ENCODE assay signal across 28 cellular contexts in genomic region chr16:8667492-8667891, GRCh38.
"Had no signal": no experiment of that assay in that cellular context is flagged by ENCODE, and none has a peak within 500 bp of the region (broad histone marks: within the 10 kb centered on the region; RNA-seq: fewer than 3 reads in every experiment).

No MANE protein-coding gene starts in this region.

- H3K9me3 ChIP-seq: esophagus muscularis mucosa, gastroesophageal sphincter, heart left ventricle, mucosa of descending colon, stomach, thyroid gland, vagina had no signal

- H3K36me3 ChIP-seq: neural progenitor cell, thyroid gland had no signal

- ATAC-seq: foreskin keratinocyte; gastroesophageal sphincter; heart left ventricle; left lobe of liver; mucosa of descending colon; natural killer cell treated with Interleukin-12 subunit alpha and Interleukin-12 subunit beta and Interleukin-15 and Interleukin-18, amount 100 ng/mL, for 72 hours; sciatic nerve; stimulated activated effector memory CD8-positive, alpha-beta T cell treated with anti-CD3 and anti-CD28 coated beads, Interleukin-12 subunit alpha, Interleukin-12 subunit beta, amount 100 ng/mL, for 72 hours had no signal

- H3K9me3 Mint-ChIP-seq: mesothelial cell of epicardium; natural killer cell treated with Interleukin-12 subunit alpha and Interleukin-12 subunit beta and Interleukin-15 and Interleukin-18, amount 100 ng/mL, for 72 hours; neural progenitor cell; stimulated activated effector memory CD8-positive, alpha-beta T cell treated with anti-CD3 and anti-CD28 coated beads, Interleukin-12 subunit alpha, Interleukin-12 subunit beta, amount 100 ng/mL, for 72 hours had no signal

- H3K36me3 Mint-ChIP-seq: mesothelial cell of epicardium; natural killer cell treated with Interleukin-12 subunit alpha and Interleukin-12 subunit beta and Interleukin-15 and Interleukin-18, amount 100 ng/mL, for 72 hours; neural progenitor cell had no signal

- H3K4me1 Mint-ChIP-seq: mesothelial cell of epicardium; naive B cell; stimulated activated effector memory CD8-positive, alpha-beta T cell treated with anti-CD3 and anti-CD28 coated beads, Interleukin-12 subunit alpha, Interleukin-12 subunit beta, amount 100 ng/mL, for 72 hours had no signal

- H3K79me2 ChIP-seq: hepatocyte, parathyroid adenoma had no signal

- H3K4me3 ChIP-seq: esophagus muscularis mucosa, gastroesophageal sphincter, heart left ventricle, hepatocyte, mucosa of descending colon, neural progenitor cell, smooth muscle cell, stomach, thyroid gland, vagina had no signal

- H3K4me2 ChIP-seq: hepatocyte, neural progenitor cell, smooth muscle cell had no signal

- H3K9ac ChIP-seq: neural progenitor cell, parathyroid adenoma had no signal

- H3K4me1 ChIP-seq: esophagus muscularis mucosa, foreskin keratinocyte, gastroesophageal sphincter, heart left ventricle, parathyroid adenoma, stomach, vagina had no signal

- H3K27me3 ChIP-seq: esophagus muscularis mucosa, foreskin keratinocyte, gastroesophageal sphincter, heart left ventricle, hepatocyte, stomach, thyroid gland, vagina had no signal

- H3K4me3 Mint-ChIP-seq: mesothelial cell of epicardium; naive B cell; natural killer cell treated with Interleukin-12 subunit alpha and Interleukin-12 subunit beta and Interleukin-15 and Interleukin-18, amount 100 ng/mL, for 72 hours; neural progenitor cell; stimulated activated effector memory CD8-positive, alpha-beta T cell treated with anti-CD3 and anti-CD28 coated beads, Interleukin-12 subunit alpha, Interleukin-12 subunit beta, amount 100 ng/mL, for 72 hours had no signal

- H2AFZ ChIP-seq: hepatocyte, neural progenitor cell, parathyroid adenoma had no signal

- H3K27ac ChIP-seq: esophagus muscularis mucosa, foreskin keratinocyte, gastroesophageal sphincter, heart left ventricle, hepatocyte, neural progenitor cell, parathyroid adenoma, stomach, thyroid gland, vagina had no signal

- H3K27ac Mint-ChIP-seq: mesothelial cell of epicardium; naive B cell; natural killer cell treated with Interleukin-12 subunit alpha and Interleukin-12 subunit beta and Interleukin-15 and Interleukin-18, amount 100 ng/mL, for 72 hours; neural progenitor cell; progenitor cell of endocrine pancreas; stimulated activated effector memory CD8-positive, alpha-beta T cell treated with anti-CD3 and anti-CD28 coated beads, Interleukin-12 subunit alpha, Interleukin-12 subunit beta, amount 100 ng/mL, for 72 hours had no signal

- FAIRE-seq: endothelial cell of umbilical vein, kidney had no signal

- DNase-seq: dermis blood vessel endothelial cell; effector memory CD4-positive, alpha-beta T cell; foreskin keratinocyte; heart left ventricle; kidney; mesenchymal stem cell; mucosa of descending colon; naive B cell; stimulated activated CD4-positive, alpha-beta T cell treated with anti-CD3 and anti-CD28 coated beads, Interleukin-2, amount 100 ng/mL, for 24 hours; stimulated activated CD4-positive, alpha-beta T cell treated with anti-CD3 and anti-CD28 coated beads, Interleukin-4, amount 100 ng/mL, for 24 hours; stimulated activated naive CD4-positive, alpha-beta T cell treated with Interleukin-2 at 50 U/mL for 16 hours; stomach; thyroid gland; trophoblast cell had no signal

- H3K27me3 Mint-ChIP-seq: naive B cell; natural killer cell treated with Interleukin-12 subunit alpha and Interleukin-12 subunit beta and Interleukin-15 and Interleukin-18, amount 100 ng/mL, for 72 hours had no signal
